37 cellular contexts compared by ENCODE assay signal in the genomic region with DNA sequence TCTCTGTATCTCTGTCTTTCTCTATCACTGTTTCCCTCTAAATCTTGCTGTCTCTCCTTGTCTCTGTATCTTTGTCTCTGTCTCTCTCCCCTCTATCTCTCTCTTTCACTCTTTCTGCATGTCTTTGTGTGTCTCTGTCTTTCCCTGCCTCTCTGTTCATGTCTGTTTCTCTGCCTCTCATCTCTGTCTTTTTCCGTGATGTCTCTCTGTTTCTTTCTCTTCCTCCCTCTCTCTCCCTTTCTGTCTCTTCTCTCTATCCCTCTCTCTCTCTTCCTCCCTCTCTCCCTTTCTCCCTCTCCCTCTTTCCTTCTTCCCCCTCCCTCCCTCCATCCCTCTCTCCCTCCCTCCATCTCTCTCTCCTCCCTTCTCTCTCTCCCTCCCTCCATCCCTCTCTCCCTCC.
"Had no signal": no experiment of that assay in that cellular context is flagged by ENCODE, and none has a peak within 500 bp of the region (broad histone marks: within the 10 kb centered on the region; RNA-seq: fewer than 3 reads in every experiment).

No MANE protein-coding gene starts in this region.

- H3K4me3 ChIP-seq: adrenal gland, ascending aorta, body of pancreas, breast epithelium, cardiac muscle cell had no signal

- DNase-seq: activated effector memory CD4-positive, alpha-beta T cell treated with anti-CD3 and anti-CD28 coated beads, Interleukin-2, amount 50 U/mL, for 16 hours; activated effector memory CD4-positive, alpha-beta T cell treated with Interleukin-2 at 50 U/mL for 16 hours; activated gamma-delta T cell; activated gamma-delta T cell treated with Interleukin-2 at 50 U/mL for 16 hours; activated naive CD4-positive, alpha-beta T cell treated with anti-CD3 and anti-CD28 coated beads for 36 hours; activated naive CD4-positive, alpha-beta T cell treated with anti-CD3 and anti-CD28 coated beads, Interleukin-2, amount 10 ng/mL, durations not matched to agents 7 days and 5 days; activated naive CD4-positive, alpha-beta T cell treated with anti-CD3 and anti-CD28 coated beads, Interleukin-2, amount 50 U/mL, for 16 hours; activated naive CD4-positive, alpha-beta T cell treated with Interleukin-2 at 50 U/mL for 16 hours; activated naive CD8-positive, alpha-beta T cell treated with anti-CD3 and anti-CD28 coated beads for 36 hours; activated naive CD8-positive, alpha-beta T cell treated with anti-CD3 and anti-CD28 coated beads, Interleukin-2, amount 10 ng/mL, durations not matched to agents 7 days and 5 days; activated naive CD8-positive, alpha-beta T cell treated with anti-CD3 and anti-CD28 coated beads, Interleukin-2, amount 50 U/mL, for 24 hours; activated T-cell treated with anti-CD3 and anti-CD28 coated beads, Interleukin-2, amount 50 U/mL, for 1 hour; activated T-cell treated with anti-CD3 and anti-CD28 coated beads, Interleukin-2, amount 50 U/mL, for 24 hours; activated T-cell treated with anti-CD3 and anti-CD28 coated beads, Interleukin-2, amount 50 U/mL, for 4 hours; activated T-cell treated with anti-CD3 and anti-CD28 coated beads, Interleukin-2, amount 50 U/mL, for 48 hours; activated T-cell treated with anti-CD3 and anti-CD28 coated beads, Interleukin-2, amount 50 U/mL, for 72 hours; adrenal gland; amniotic stem cell; amygdala; anterior cingulate cortex; body of pancreas; brain microvascular endothelial cell; caudate nucleus; central memory CD4-positive, alpha-beta T cell; cerebellar nuclear complex had no signal

- H3K27ac ChIP-seq: adrenal gland, ascending aorta, body of pancreas, brain microvascular endothelial cell, breast epithelium, cardiac muscle cell had no signal

- H3K27ac Mint-ChIP-seq: activated naive CD4-positive, alpha-beta T cell treated with anti-CD3 and anti-CD28 coated beads for 36 hours; activated naive CD4-positive, alpha-beta T cell treated with anti-CD3 and anti-CD28 coated beads, Interleukin-2, amount 10 ng/mL, durations not matched to agents 7 days and 5 days; activated naive CD4-positive, alpha-beta T cell treated with anti-CD3 and anti-CD28 coated beads, Interleukin-2, amount 50 U/mL, for 72 hours; activated naive CD8-positive, alpha-beta T cell; activated naive CD8-positive, alpha-beta T cell treated with anti-CD3 and anti-CD28 coated beads for 36 hours; activated naive CD8-positive, alpha-beta T cell treated with anti-CD3 and anti-CD28 coated beads, Interleukin-2, amount 10 ng/mL, durations not matched to agents 7 days and 5 days; activated naive CD8-positive, alpha-beta T cell treated with anti-CD3 and anti-CD28 coated beads, Interleukin-2, amount 50 U/mL, for 24 hours; activated T-cell treated with anti-CD3 and anti-CD28 coated beads, Interleukin-2, amount 50 U/mL, for 24 hours; activated T-cell treated with anti-CD3 and anti-CD28 coated beads, Interleukin-2, amount 50 U/mL, for 72 hours; activated T-helper 1 cell treated with anti-CD3 and anti-CD28 coated beads, Interleukin-12 subunit alpha, Interleukin-12 subunit beta, Interleukin-2, Interleukin-4 antibody, amounts not matched to agents 30 ng/mL and 10 ng/mL and 1 ng/mL, durations not matched to agents 14 hours and 24 hours and 36 hours; activated T-helper 17 cell treated with anti-CD3 and anti-CD28 coated beads, Interleukin-2, amount 50 U/mL, for 72 hours; activated T-helper 2 cell treated with anti-CD3 and anti-CD28 coated beads, Interferon-gamma antibody, Interleukin-2, Interleukin-4, amounts not matched to agents 10 μg/mL and 5 μg/mL and 100 μg/mL, durations not matched to agents 14 hours and 24 hours and 36 hours; brain had no signal

- H3K9me3 ChIP-seq: adrenal gland, ascending aorta, body of pancreas, breast epithelium had no signal

- H3K4me1 Mint-ChIP-seq: activated naive CD4-positive, alpha-beta T cell treated with anti-CD3 and anti-CD28 coated beads, Interleukin-2, amount 10 ng/mL, durations not matched to agents 7 days and 5 days; activated naive CD8-positive, alpha-beta T cell treated with anti-CD3 and anti-CD28 coated beads for 36 hours; activated naive CD8-positive, alpha-beta T cell treated with anti-CD3 and anti-CD28 coated beads, Interleukin-2, amount 50 U/mL, for 24 hours; activated T-helper 17 cell treated with anti-CD3 and anti-CD28 coated beads, Interleukin-2, amount 50 U/mL, for 72 hours; brain; central memory CD8-positive, alpha-beta T cell had no signal

- H3K36me3 ChIP-seq: adrenal gland, ascending aorta, brain microvascular endothelial cell, breast epithelium, cardiac muscle cell had no signal

- H3K36me3 Mint-ChIP-seq: activated naive CD4-positive, alpha-beta T cell treated with anti-CD3 and anti-CD28 coated beads, Interleukin-2, amount 10 ng/mL, durations not matched to agents 7 days and 5 days; activated naive CD4-positive, alpha-beta T cell treated with anti-CD3 and anti-CD28 coated beads, Interleukin-2, amount 50 U/mL, for 72 hours; activated naive CD8-positive, alpha-beta T cell; activated naive CD8-positive, alpha-beta T cell treated with anti-CD3 and anti-CD28 coated beads for 36 hours; activated naive CD8-positive, alpha-beta T cell treated with anti-CD3 and anti-CD28 coated beads, Interleukin-2, amount 10 ng/mL, durations not matched to agents 7 days and 5 days; brain had no signal

- ATAC-seq: activated naive CD4-positive, alpha-beta T cell treated with anti-CD3 and anti-CD28 coated beads, Interleukin-2, amount 50 U/mL, for 72 hours; activated naive CD8-positive, alpha-beta T cell treated with anti-CD3 and anti-CD28 coated beads, Interleukin-2, amount 50 U/mL, for 24 hours; activated T-cell treated with anti-CD3 and anti-CD28 coated beads, Interleukin-2, amount 50 U/mL, for 4 hours; activated T-cell treated with anti-CD3 and anti-CD28 coated beads, Interleukin-2, amount 50 U/mL, for 72 hours; activated T-helper 17 cell treated with anti-CD3 and anti-CD28 coated beads, Interleukin-2, amount 50 U/mL, for 72 hours; body of pancreas had no signal

- FAIRE-seq: astrocyte, colon had no signal

- H3K9me3 Mint-ChIP-seq: activated naive CD4-positive, alpha-beta T cell treated with anti-CD3 and anti-CD28 coated beads for 36 hours; activated naive CD4-positive, alpha-beta T cell treated with anti-CD3 and anti-CD28 coated beads, Interleukin-2, amount 10 ng/mL, durations not matched to agents 7 days and 5 days; activated naive CD8-positive, alpha-beta T cell treated with anti-CD3 and anti-CD28 coated beads, Interleukin-2, amount 10 ng/mL, durations not matched to agents 7 days and 5 days; activated T-cell treated with anti-CD3 and anti-CD28 coated beads, Interleukin-2, amount 50 U/mL, for 24 hours; activated T-cell treated with anti-CD3 and anti-CD28 coated beads, Interleukin-2, amount 50 U/mL, for 4 hours; activated T-cell treated with anti-CD3 and anti-CD28 coated beads, Interleukin-2, amount 50 U/mL, for 72 hours; activated T-helper 1 cell treated with anti-CD3 and anti-CD28 coated beads, Interleukin-12 subunit alpha, Interleukin-12 subunit beta, Interleukin-2, Interleukin-4 antibody, amounts not matched to agents 30 ng/mL and 10 ng/mL and 1 ng/mL, durations not matched to agents 14 hours and 24 hours and 36 hours; activated T-helper 17 cell treated with anti-CD3 and anti-CD28 coated beads, Interleukin-2, amount 50 U/mL, for 72 hours; activated T-helper 2 cell treated with anti-CD3 and anti-CD28 coated beads, Interferon-gamma antibody, Interleukin-2, Interleukin-4, amounts not matched to agents 10 μg/mL and 5 μg/mL and 100 μg/mL, durations not matched to agents 14 hours and 24 hours and 36 hours; central memory CD8-positive, alpha-beta T cell had no signal

- H3K4me1 ChIP-seq: breast epithelium had no signal

- H3K4me3 Mint-ChIP-seq: activated naive CD4-positive, alpha-beta T cell treated with anti-CD3 and anti-CD28 coated beads for 36 hours; activated naive CD4-positive, alpha-beta T cell treated with anti-CD3 and anti-CD28 coated beads, Interleukin-2, amount 10 ng/mL, durations not matched to agents 7 days and 5 days; activated naive CD8-positive, alpha-beta T cell; activated naive CD8-positive, alpha-beta T cell treated with anti-CD3 and anti-CD28 coated beads for 36 hours; activated naive CD8-positive, alpha-beta T cell treated with anti-CD3 and anti-CD28 coated beads, Interleukin-2, amount 10 ng/mL, durations not matched to agents 7 days and 5 days; activated naive CD8-positive, alpha-beta T cell treated with anti-CD3 and anti-CD28 coated beads, Interleukin-2, amount 50 U/mL, for 24 hours; activated T-cell treated with anti-CD3 and anti-CD28 coated beads, Interleukin-2, amount 50 U/mL, for 24 hours; activated T-cell treated with anti-CD3 and anti-CD28 coated beads, Interleukin-2, amount 50 U/mL, for 4 hours; activated T-cell treated with anti-CD3 and anti-CD28 coated beads, Interleukin-2, amount 50 U/mL, for 72 hours; activated T-helper 1 cell treated with anti-CD3 and anti-CD28 coated beads, Interleukin-12 subunit alpha, Interleukin-12 subunit beta, Interleukin-2, Interleukin-4 antibody, amounts not matched to agents 30 ng/mL and 10 ng/mL and 1 ng/mL, durations not matched to agents 14 hours and 24 hours and 36 hours; activated T-helper 17 cell treated with anti-CD3 and anti-CD28 coated beads, Interleukin-2, amount 50 U/mL, for 72 hours; brain; central memory CD8-positive, alpha-beta T cell had no signal
